ENCODE assay signal across 9 cellular contexts in genomic region chrX:13029831-13030771, GRCh38. TPM values are rescaled to one million over a fixed set of nuclear protein-coding genes. Genes with fewer than 3 reads are reported as not detected.
DNase-seq lines count a peak whose midpoint lies in the region; ATAC-seq and TF ChIP-seq lines count a peak whose summit lies in the region.
"Had no signal": no experiment of that assay in that cellular context is flagged by ENCODE, and none has a peak within 500 bp of the region (broad histone marks: within the 10 kb centered on the region; RNA-seq: fewer than 3 reads in every experiment).

No MANE protein-coding gene starts in this region.

- intact Hi-C loops in upper lobe of right lung (cut with DNase I), result no loop called here

- no peak for ATAC-seq in upper lobe of right lung

- TF ChIP-seq CTCF in upper lobe of right lung (IDR thresholded peaks at IDR 0.05), result no peak
- TF ChIP-seq CTCF in tibial nerve (IDR thresholded peaks at IDR 0.05), result no peak

- H3K9me3 Mint-ChIP-seq in activated naive CD4-positive, alpha-beta T cell treated with anti-CD3 and anti-CD28 coated beads, Interleukin-2, amount 10 ng/mL, durations not matched to agents 7 days and 5 days, result no peaks in the 10 kb centered on the region
- H3K9me3 Mint-ChIP-seq in activated naive CD8-positive, alpha-beta T cell treated with anti-CD3 and anti-CD28 coated beads for 36 hours, result peaks cover 1% of the 10 kb centered on the region

- 34% methylated on average over 7 to 8 of the region's 8 CpGs for WGBS in tibial nerve, 2 donors

- peaks cover 66% of the 10 kb centered on the region for H3K4me1 Mint-ChIP-seq in activated naive CD4-positive, alpha-beta T cell treated with anti-CD3 and anti-CD28 coated beads, Interleukin-2, amount 10 ng/mL, durations not matched to agents 7 days and 5 days
- peaks cover 49% of the 10 kb centered on the region for H3K4me1 Mint-ChIP-seq in activated naive CD8-positive, alpha-beta T cell treated with anti-CD3 and anti-CD28 coated beads for 36 hours

- CTCF ChIA-PET in activated naive CD4-positive, alpha-beta T cell treated with anti-CD3 and anti-CD28 coated beads, Interleukin-2, amount 10 ng/mL, durations not matched to agents 7 days and 5 days (lab: Charles Lee), result no interaction called here

- H3K4me1 ChIP-seq in upper lobe of right lung (peaks cover 14% of the 10 kb centered on the region), tibial nerve (peaks cover 0 to 20% (median 4%) of the 10 kb centered on the region in 4 donors)

- H3K36me3 ChIP-seq in upper lobe of right lung, result no peaks in the 10 kb centered on the region
- no peaks in the 10 kb centered on the region for H3K36me3 ChIP-seq in tibial nerve
- H3K36me3 ChIP-seq: BLaER1 treated with 17β-estradiol and CSF1 and Interleukin-3, amounts not matched to agents 10 nM and 100 nM had no signal

- no peaks in the 10 kb centered on the region for H3K27me3 Mint-ChIP-seq in activated naive CD4-positive, alpha-beta T cell treated with anti-CD3 and anti-CD28 coated beads, Interleukin-2, amount 10 ng/mL, durations not matched to agents 7 days and 5 days
- H3K27me3 Mint-ChIP-seq in activated naive CD8-positive, alpha-beta T cell treated with anti-CD3 and anti-CD28 coated beads for 36 hours, result no peaks in the 10 kb centered on the region

- H3K27ac ChIP-seq in upper lobe of right lung, result peak overlapping the region; percentile 63
- H3K27ac ChIP-seq in tibial nerve, result no peak overlapping the region

- DNase-seq in activated naive CD4-positive, alpha-beta T cell treated with anti-CD3 and anti-CD28 coated beads, Interleukin-2, amount 10 ng/mL, durations not matched to agents 7 days and 5 days, result peak; percentile 26
- DNase-seq in activated naive CD4-positive, alpha-beta T cell treated with Interleukin-2 at 50 U/mL for 16 hours, result no peak
- no peak for DNase-seq in activated naive CD8-positive, alpha-beta T cell treated with anti-CD3 and anti-CD28 coated beads for 36 hours
- peak; percentile 20 for DNase-seq in kidney glomerular epithelial cell (lab: John Stamatoyannopoulos, UW)
- no peak for DNase-seq in upper lobe of right lung
- no peak for DNase-seq in tibial nerve (ENCODE audit: low spot score in 2 of 2)
- no peak for DNase-seq in NCI-H2029 treated with DMSO at 0.1 percent for 48 hours (lab: John Stamatoyannopoulos, UW)
- DNase-seq in SW 1271 (lab: John Stamatoyannopoulos, UW), result no peak

- H3K4me3 Mint-ChIP-seq in activated naive CD4-positive, alpha-beta T cell treated with anti-CD3 and anti-CD28 coated beads, Interleukin-2, amount 10 ng/mL, durations not matched to agents 7 days and 5 days, result peak overlapping the region; percentile 33
- peak overlapping the region; percentile 59 for H3K4me3 Mint-ChIP-seq in activated naive CD8-positive, alpha-beta T cell treated with anti-CD3 and anti-CD28 coated beads for 36 hours

- peak overlapping the region; percentile 84 for H3K27ac Mint-ChIP-seq in activated naive CD4-positive, alpha-beta T cell treated with anti-CD3 and anti-CD28 coated beads, Interleukin-2, amount 10 ng/mL, durations not matched to agents 7 days and 5 days
- peak overlapping the region; percentile 86 for H3K27ac Mint-ChIP-seq in activated naive CD8-positive, alpha-beta T cell treated with anti-CD3 and anti-CD28 coated beads for 36 hours

- H3K36me3 Mint-ChIP-seq in activated naive CD4-positive, alpha-beta T cell treated with anti-CD3 and anti-CD28 coated beads, Interleukin-2, amount 10 ng/mL, durations not matched to agents 7 days and 5 days, result peaks cover 4% of the 10 kb centered on the region
- peaks cover 5% of the 10 kb centered on the region for H3K36me3 Mint-ChIP-seq in activated naive CD8-positive, alpha-beta T cell treated with anti-CD3 and anti-CD28 coated beads for 36 hours

- TF ChIP-seq POLR2A in tibial nerve (IDR thresholded peaks at IDR 0.05), result no peak

- no peak overlapping the region for H3K4me3 ChIP-seq in upper lobe of right lung
- H3K4me3 ChIP-seq in tibial nerve, result no peak overlapping the region
- H3K4me3 ChIP-seq: BLaER1 treated with 17β-estradiol and CSF1 and Interleukin-3, amounts not matched to agents 10 nM and 100 nM had no signal

- H3K27me3 ChIP-seq in upper lobe of right lung (no peaks in the 10 kb centered on the region), tibial nerve (no peaks in the 10 kb centered on the region)

- H3K9me3 ChIP-seq in upper lobe of right lung, result no peaks in the 10 kb centered on the region
- H3K9me3 ChIP-seq in tibial nerve, result no peaks in the 10 kb centered on the region
- H3K9me3 ChIP-seq: BLaER1 treated with 17β-estradiol and CSF1 and Interleukin-3, amounts not matched to agents 10 nM and 100 nM had no signal

- TF ChIP-seq EP300 in tibial nerve (IDR thresholded peaks at IDR 0.05), result no peak

RNA-seq across cellular contexts. Expression of gene FAM9C, which starts 14.3 kb away (rescaled TPM):
- total RNA-seq in activated naive CD8-positive, alpha-beta T cell treated with anti-CD3 and anti-CD28 coated beads for 36 hours, result not detected
- not detected for total RNA-seq in upper lobe of right lung
- not detected for total RNA-seq in tibial nerve

RNA-seq across cellular contexts. Expression of gene TMSB4X, which starts 55.2 kb away (rescaled TPM):
- total RNA-seq in activated naive CD8-positive, alpha-beta T cell treated with anti-CD3 and anti-CD28 coated beads for 36 hours, result 1,000 to 10,000 TPM; 3,478 to 3,646 TPM
- 4,663 TPM for total RNA-seq in upper lobe of right lung
- total RNA-seq in tibial nerve, result 1,000 to 10,000 TPM; 3,029 to 4,490 (median 3,421) TPM

Comparison
In these comparisons a context has a peak if more than half of its experiments do, and no peak if none do; other contexts are left out.
1. DNase-seq: peak in activated naive CD4-positive, alpha-beta T cell treated with anti-CD3 and anti-CD28 coated beads, Interleukin-2, amount 10 ng/mL, durations not matched to agents 7 days and 5 days (single experiment) and kidney glomerular epithelial cell (single experiment); none in activated naive CD4-positive, alpha-beta T cell treated with Interleukin-2 at 50 U/mL for 16 hours (single experiment), activated naive CD8-positive, alpha-beta T cell treated with anti-CD3 and anti-CD28 coated beads for 36 hours (single experiment), upper lobe of right lung (single experiment), tibial nerve (0 of 2), NCI-H2029 treated with DMSO at 0.1 percent for 48 hours (single experiment) and SW 1271 (0 of 2).